9 cellular contexts compared by ENCODE assay signal in the genomic region with DNA sequence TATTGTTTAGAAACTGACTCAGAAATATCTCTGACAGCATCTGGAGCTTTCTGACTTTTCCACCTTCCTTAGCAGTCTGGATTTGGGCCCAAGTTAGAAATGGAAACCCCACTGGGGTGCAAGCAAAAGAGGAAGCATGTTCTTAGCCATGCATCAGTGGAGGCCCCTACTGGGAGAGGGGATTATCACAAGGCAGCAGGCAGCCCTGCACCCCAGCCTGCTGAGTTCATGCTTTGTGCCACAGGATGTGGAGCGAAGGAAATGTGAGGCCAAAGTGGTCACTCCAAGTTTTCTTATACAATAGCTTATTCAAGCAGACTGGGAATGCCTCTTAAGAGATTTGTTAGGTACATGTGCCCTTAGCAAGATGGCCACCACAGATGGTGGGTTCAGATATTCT.
DNase-seq lines count a peak whose midpoint lies in the region; ATAC-seq, FAIRE-seq and TF ChIP-seq lines count a peak whose summit lies in the region.
"Had no signal": no experiment of that assay in that cellular context is flagged by ENCODE, and none has a peak within 500 bp of the region (broad histone marks: within the 10 kb centered on the region; RNA-seq: fewer than 3 reads in every experiment).

No MANE protein-coding gene starts in this region.

- in situ Hi-C loops in GM12878 (cut with MboI), result no loop called here

- no peaks in the 10 kb centered on the region for H3K36me3 ChIP-seq in GM12878 (ENCODE audit: control insufficient read depth in 2 of 2, insufficient read depth in 2 of 2, low read length in 1 of 2)
- H3K36me3 ChIP-seq: adrenal gland had no signal

- RAD21 ChIA-PET in GM12878 (lab: Charles Lee; ENCODE audit: unreplicated experiment), result no interaction called here

- no peak overlapping the region for H3K9ac ChIP-seq in GM12878 (ENCODE audit: control insufficient read depth, insufficient read depth, low read length)

- DNase-seq in 8988T (peak; percentile 16), HT1080 (ENCODE audit: low read depth) (peak; percentile 85), GM12878 (ENCODE audit: low read depth, low spot score) (no peak), pulmonary artery endothelial cell (ENCODE audit: low read depth, low spot score) (peak; percentile 59)

- no peaks in the 10 kb centered on the region for H3K9me3 ChIP-seq in GM12878 (replicated peaks; ENCODE audit: control insufficient read depth, insufficient read depth, low read length)
- H3K9me3 ChIP-seq: adrenal gland had no signal

- H4K20me1 ChIP-seq in GM12878 (ENCODE audit: control insufficient read depth, insufficient read depth), result no peaks in the 10 kb centered on the region

- H2AFZ ChIP-seq in GM12878 (ENCODE audit: control insufficient read depth, low read depth, low read length), result no peak overlapping the region

- TF ChIP-seq EP300 in GM12878 (IDR thresholded peaks at IDR 0.05; ENCODE audit: borderline replicate concordance in 1 of 2, control insufficient read depth in 1 of 2, low read depth in 2 of 2, low read length in 2 of 2), result no peak

- TF ChIP-seq POLR2A in GM12878 (IDR thresholded peaks at IDR 0.05; ENCODE audit: low read depth, low read length), result no peak

- no peak; the same call in 1 of the 2 replicates for TF ChIP-seq RAD21 in GM12878 (IDR thresholded peaks at IDR 0.05; ENCODE audit: insufficient read depth, low read depth, low read length)

- no TSS peak for BruUV-seq in GM12878 (replicated peaks; lab: Mats Ljungman, UMichigan)

- intact Hi-C loops in GM12878 (cut with micrococcal nuclease; ENCODE audit: unreplicated experiment), result no loop called here

- H3K4me2 ChIP-seq in GM12878 (ENCODE audit: control insufficient read depth, insufficient read depth), result no peak overlapping the region

- POLR2A ChIA-PET in GM12878 (lab: Charles Lee), result no interaction called here

- WGBS in GM12878 (ENCODE audit: insufficient coverage, insufficient replicate concordance, low lambda C conversion rate, missing lambda C conversion rate), result 0% methylated on average over 1 of the region's 1 CpG

- peak; percentile 60 for TF ChIP-seq CTCF in GM12874 (IDR thresholded peaks at IDR 0.05; ENCODE audit: insufficient read depth, low read depth, low read length)
- TF ChIP-seq CTCF in GM12878 (IDR thresholded peaks at IDR 0.05 in 2 of 3, conservative IDR thresholded peaks at IDR 0.05 in 1 of 3; ENCODE audit: control insufficient read depth in 2 of 3, extremely low read depth in 1 of 3, insufficient read depth in 1 of 3, low read depth in 3 of 3, low read length in 3 of 3), result peak; percentile 35 to 57 (median 55)

- no peak overlapping the region for H3K4me3 ChIP-seq in GM12878
- H3K4me3 ChIP-seq: adrenal gland had no signal

- FAIRE-seq in GM12878 (lab: Jason Lieb, UNC), result no peak

- H3K4me1 ChIP-seq in GM12878 (ENCODE audit: control insufficient read depth, insufficient read depth, low read length), result no peaks in the 10 kb centered on the region
- H3K4me1 ChIP-seq: adrenal gland had no signal

- no peaks in the 10 kb centered on the region for H3K27me3 ChIP-seq in GM12878 (replicated peaks in 1 of 2; ENCODE audit: control insufficient read depth in 2 of 2, insufficient read depth in 2 of 2, low read length in 1 of 2)
- H3K27me3 ChIP-seq: adrenal gland had no signal

- ATAC-seq in GM12878 (peak; percentile 85), GM18511 (IDR thresholded peaks at IDR 0.05; ENCODE audit: unreplicated experiment) (no peak), HG02763 (IDR thresholded peaks at IDR 0.05; ENCODE audit: unreplicated experiment) (no peak), GM21576 (IDR thresholded peaks at IDR 0.05; ENCODE audit: unreplicated experiment) (no peak)

- H3K79me2 ChIP-seq in GM12878 (ENCODE audit: control insufficient read depth, insufficient read depth, low read length), result no peaks in the 10 kb centered on the region

- H3K27ac ChIP-seq in GM12878 (ENCODE audit: control insufficient read depth, insufficient read depth), result no peak overlapping the region
- H3K27ac ChIP-seq: adrenal gland had no signal

- SMC1A ChIA-PET in GM12878 (lab: Charles Lee; ENCODE audit: uncharacterized antibody, unreplicated experiment), result no interaction called here

- CTCF ChIA-PET in GM12878 (lab: Yijun Ruan, JAX), result interaction anchor here (1.1 to 1.2 kb wide), 2 partner anchors 36 to 419 kb away, joined by 3 to 4 read pairs; no protein-coding TSS in a partner anchor

TF ChIP-seq in GM12878, 131 proteins besides CTCF, POLR2A, EP300 and RAD21:
- TF ChIP-seq MTA3 (IDR thresholded peaks at IDR 0.05; ENCODE audit: borderline replicate concordance, low read length), result no peak
- TF ChIP-seq STAT1 (conservative IDR thresholded peaks at IDR 0.05), result no peak
- TF ChIP-seq KDM1A (IDR thresholded peaks at IDR 0.05; ENCODE audit: borderline replicate concordance), result no peak
- no peak for TF ChIP-seq CBX5 (IDR thresholded peaks at IDR 0.05; ENCODE audit: low read depth)
- no peak for TF ChIP-seq SUPT20H (IDR thresholded peaks at IDR 0.05; ENCODE audit: borderline replicate concordance, control insufficient read depth, low read depth, low read length)
- TF ChIP-seq KAT2A (conservative IDR thresholded peaks at IDR 0.05; ENCODE audit: control insufficient read depth, low read depth, low read length), result no peak
- no peak for TF ChIP-seq GABPA (IDR thresholded peaks at IDR 0.05; ENCODE audit: low read depth)
- TF ChIP-seq, protein P1, sequence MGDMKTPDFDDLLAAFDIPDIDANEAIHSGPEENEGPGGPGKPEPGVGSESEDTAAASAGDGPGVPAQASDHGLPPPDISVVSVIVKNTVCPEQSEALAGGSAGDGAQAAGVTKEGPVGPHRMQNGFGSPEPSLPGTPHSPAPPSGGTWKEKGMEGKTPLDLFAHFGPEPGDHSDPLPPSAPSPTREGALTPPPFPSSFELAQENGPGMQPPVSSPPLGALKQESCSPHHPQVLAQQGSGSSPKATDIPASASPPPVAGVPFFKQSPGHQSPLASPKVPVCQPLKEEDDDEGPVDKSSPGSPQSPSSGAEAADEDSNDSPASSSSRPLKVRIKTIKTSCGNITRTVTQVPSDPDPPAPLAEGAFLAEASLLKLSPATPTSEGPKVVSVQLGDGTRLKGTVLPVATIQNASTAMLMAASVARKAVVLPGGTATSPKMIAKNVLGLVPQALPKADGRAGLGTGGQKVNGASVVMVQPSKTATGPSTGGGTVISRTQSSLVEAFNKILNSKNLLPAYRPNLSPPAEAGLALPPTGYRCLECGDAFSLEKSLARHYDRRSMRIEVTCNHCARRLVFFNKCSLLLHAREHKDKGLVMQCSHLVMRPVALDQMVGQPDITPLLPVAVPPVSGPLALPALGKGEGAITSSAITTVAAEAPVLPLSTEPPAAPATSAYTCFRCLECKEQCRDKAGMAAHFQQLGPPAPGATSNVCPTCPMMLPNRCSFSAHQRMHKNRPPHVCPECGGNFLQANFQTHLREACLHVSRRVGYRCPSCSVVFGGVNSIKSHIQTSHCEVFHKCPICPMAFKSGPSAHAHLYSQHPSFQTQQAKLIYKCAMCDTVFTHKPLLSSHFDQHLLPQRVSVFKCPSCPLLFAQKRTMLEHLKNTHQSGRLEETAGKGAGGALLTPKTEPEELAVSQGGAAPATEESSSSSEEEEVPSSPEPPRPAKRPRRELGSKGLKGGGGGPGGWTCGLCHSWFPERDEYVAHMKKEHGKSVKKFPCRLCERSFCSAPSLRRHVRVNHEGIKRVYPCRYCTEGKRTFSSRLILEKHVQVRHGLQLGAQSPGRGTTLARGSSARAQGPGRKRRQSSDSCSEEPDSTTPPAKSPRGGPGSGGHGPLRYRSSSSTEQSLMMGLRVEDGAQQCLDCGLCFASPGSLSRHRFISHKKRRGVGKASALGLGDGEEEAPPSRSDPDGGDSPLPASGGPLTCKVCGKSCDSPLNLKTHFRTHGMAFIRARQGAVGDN (IDR thresholded peaks at IDR 0.05), result no peak
- TF ChIP-seq SMC3 (IDR thresholded peaks at IDR 0.05; ENCODE audit: borderline replicate concordance, low read length), result no peak
- no peak for TF ChIP-seq PAX8 (IDR thresholded peaks at IDR 0.05)
- TF ChIP-seq HDAC2 (IDR thresholded peaks at IDR 0.05), result no peak
- TF ChIP-seq, protein P2, sequence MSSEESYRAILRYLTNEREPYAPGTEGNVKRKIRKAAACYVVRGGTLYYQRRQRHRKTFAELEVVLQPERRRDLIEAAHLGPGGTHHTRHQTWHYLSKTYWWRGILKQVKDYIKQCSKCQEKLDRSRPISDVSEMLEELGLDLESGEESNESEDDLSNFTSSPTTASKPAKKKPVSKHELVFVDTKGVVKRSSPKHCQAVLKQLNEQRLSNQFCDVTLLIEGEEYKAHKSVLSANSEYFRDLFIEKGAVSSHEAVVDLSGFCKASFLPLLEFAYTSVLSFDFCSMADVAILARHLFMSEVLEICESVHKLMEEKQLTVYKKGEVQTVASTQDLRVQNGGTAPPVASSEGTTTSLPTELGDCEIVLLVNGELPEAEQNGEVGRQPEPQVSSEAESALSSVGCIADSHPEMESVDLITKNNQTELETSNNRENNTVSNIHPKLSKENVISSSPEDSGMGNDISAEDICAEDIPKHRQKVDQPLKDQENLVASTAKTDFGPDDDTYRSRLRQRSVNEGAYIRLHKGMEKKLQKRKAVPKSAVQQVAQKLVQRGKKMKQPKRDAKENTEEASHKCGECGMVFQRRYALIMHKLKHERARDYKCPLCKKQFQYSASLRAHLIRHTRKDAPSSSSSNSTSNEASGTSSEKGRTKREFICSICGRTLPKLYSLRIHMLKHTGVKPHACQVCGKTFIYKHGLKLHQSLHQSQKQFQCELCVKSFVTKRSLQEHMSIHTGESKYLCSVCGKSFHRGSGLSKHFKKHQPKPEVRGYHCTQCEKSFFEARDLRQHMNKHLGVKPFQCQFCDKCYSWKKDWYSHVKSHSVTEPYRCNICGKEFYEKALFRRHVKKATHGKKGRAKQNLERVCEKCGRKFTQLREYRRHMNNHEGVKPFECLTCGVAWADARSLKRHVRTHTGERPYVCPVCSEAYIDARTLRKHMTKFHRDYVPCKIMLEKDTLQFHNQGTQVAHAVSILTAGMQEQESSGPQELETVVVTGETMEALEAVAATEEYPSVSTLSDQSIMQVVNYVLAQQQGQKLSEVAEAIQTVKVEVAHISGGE (CRISPR knock-in tag; IDR thresholded peaks at IDR 0.05), result no peak
